ENCODE assay signal across 8 cellular contexts in genomic region chr22:22770280-22770871, GRCh38.
A peak's percentile ranks its signal among the peaks of the same experiment; 100 is the strongest.
DNase-seq lines count a peak whose midpoint lies in the region; ATAC-seq and TF ChIP-seq lines count a peak whose summit lies in the region.

No MANE protein-coding gene starts in this region.

- peak; percentile 43 for DNase-seq in NCI-H510A treated with DMSO at 0.1 percent for 48 hours (lab: John Stamatoyannopoulos, UW)
- DNase-seq in NCI-H510A (lab: John Stamatoyannopoulos, UW): no peak
- peak; percentile 50 for DNase-seq in NAMALWA (ENCODE audit: low spot score)
- DNase-seq in activated CD8-positive, alpha-beta memory T cell treated with anti-CD3 and anti-CD28 coated beads for 24 hours: peak; percentile 80
- DNase-seq in omental fat pad (ENCODE audit: low spot score): peak; percentile 41

- no peak for TF ChIP-seq CTCF in omental fat pad (IDR thresholded peaks at IDR 0.05)

- peak; percentile 67 for ATAC-seq in esophagus mucosa
- ATAC-seq in omental fat pad (ENCODE audit: low FRiP score): no peak
- ATAC-seq in GM21529 (IDR thresholded peaks at IDR 0.05; ENCODE audit: unreplicated experiment): no peak
- no peak for ATAC-seq in GM21528 (IDR thresholded peaks at IDR 0.05; ENCODE audit: low FRiP score, unreplicated experiment)
